ENCODE assay signal across 8 cellular contexts in the genomic region with DNA sequence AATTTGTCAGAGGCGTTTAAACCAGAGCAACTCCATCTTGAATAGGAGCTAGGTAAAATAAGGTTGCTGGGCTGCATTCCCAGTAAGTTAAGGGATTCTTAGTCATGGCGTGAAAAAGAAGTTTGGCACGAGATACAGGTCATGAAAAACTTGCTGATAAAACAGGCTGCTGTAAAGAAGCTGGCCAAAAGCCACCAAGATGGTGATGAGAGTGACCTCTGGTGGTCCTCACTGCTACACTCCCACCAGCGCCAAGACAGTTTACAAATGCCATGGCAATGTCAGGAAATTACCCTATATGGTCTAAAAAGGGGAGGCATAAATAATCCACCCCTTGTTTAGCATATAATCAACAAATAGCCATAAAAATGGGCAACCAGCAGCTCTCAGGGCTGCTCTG. TPM values are rescaled to one million over a fixed set of nuclear protein-coding genes. Genes with fewer than 3 reads are reported as not detected.
DNase-seq lines count a peak whose midpoint lies in the region; FAIRE-seq and TF ChIP-seq lines count a peak whose summit lies in the region.
"Not testable (repeated sequence)": the region's sequence is repeated elsewhere in the genome, so short reads cannot be mapped to it uniquely, and the experiment has no call there.
"Had no signal": no experiment of that assay in that cellular context is flagged by ENCODE, and none has a peak within 500 bp of the region (broad histone marks: within the 10 kb centered on the region; RNA-seq: fewer than 3 reads in every experiment).

No MANE protein-coding gene starts in this region.

- peak; percentile 29 for FAIRE-seq in keratinocyte (lab: Jason Lieb, UNC)

- not testable (repeated sequence) for H3K9me1 ChIP-seq in keratinocyte (ENCODE audit: control insufficient read depth, extremely low read depth, insufficient read depth, low read length)

- DNase-seq in Daoy (ENCODE audit: low read depth) (peak; percentile 61), SK-MEL-5 (ENCODE audit: low read depth, low spot score) (peak; percentile 4), brain microvascular endothelial cell (peak; percentile 13), fibroblast of lung (ENCODE audit: low read depth in 2 of 2) (peak; percentile 23 to 73), osteoblast (ENCODE audit: insufficient read length, low spot score, missing footprints) (peak; percentile 32)
- DNase-seq in keratinocyte (ENCODE audit: low read depth, low spot score), result not testable (repeated sequence)

- not testable (repeated sequence) for H3K4me3 ChIP-seq in brain microvascular endothelial cell (ENCODE audit: low read depth, low read length); fibroblast of lung (replicated peaks in 1 of 4; ENCODE audit: control extremely low read depth in 1 of 4, insufficient read depth in 1 of 4, low read depth in 3 of 4, low read length in 4 of 4); keratinocyte (ENCODE audit: control insufficient read depth in 2 of 3, extremely low read depth in 1 of 3, insufficient read depth in 2 of 3, low read depth in 1 of 3, low read length in 3 of 3); osteoblast (ENCODE audit: insufficient read depth, low read length)

- in situ Hi-C loops in SK-MEL-5 (cut with HindIII; ENCODE audit: low pct_unique_long_range_greater_than_20kb, low sequenced_read_pairs); brain microvascular endothelial cell (cut with HindIII; ENCODE audit: low pct_ligation_motif_present, low sequenced_read_pairs): not testable (repeated sequence)

- dilution Hi-C loops in keratinocyte (cut with MboI; ENCODE audit: extremely low pct_ligation_motif_present, low sequenced_read_pairs), result not testable (repeated sequence)

- H3K4me2 ChIP-seq in fibroblast of lung (ENCODE audit: extremely low read depth, insufficient read depth, low read length); keratinocyte (ENCODE audit: control insufficient read depth, extremely low read depth, insufficient read depth, low read depth, low read length); osteoblast (ENCODE audit: insufficient read depth, low read length): not testable (repeated sequence)

- H3K27me3 ChIP-seq in brain microvascular endothelial cell (replicated peaks); fibroblast of lung (ENCODE audit: control insufficient read depth, insufficient read depth, low read length); keratinocyte (ENCODE audit: control insufficient read depth, extremely low read depth, insufficient read depth, low read length); osteoblast (ENCODE audit: insufficient read depth, low read length): not testable (repeated sequence)

- not testable (repeated sequence) for H3K9ac ChIP-seq in fibroblast of lung (ENCODE audit: insufficient read depth, low read length); keratinocyte (ENCODE audit: control insufficient read depth, extremely low read depth, insufficient read depth, low read length)

- not testable (repeated sequence) for H2AFZ ChIP-seq in fibroblast of lung (ENCODE audit: low read length); keratinocyte (ENCODE audit: control insufficient read depth, low read length); osteoblast (ENCODE audit: low read length)

- not testable (repeated sequence) for H3K4me1 ChIP-seq in fibroblast of lung (ENCODE audit: control insufficient read depth, extremely low read depth, insufficient read depth, low read length); keratinocyte (ENCODE audit: control insufficient read depth, extremely low read depth, insufficient read depth, low read length); osteoblast (ENCODE audit: insufficient read depth, low read length)

- not testable (repeated sequence) for H3K79me2 ChIP-seq in fibroblast of lung (ENCODE audit: control insufficient read depth, insufficient read depth, low read length); keratinocyte (ENCODE audit: control insufficient read depth, insufficient read depth, low read length); osteoblast (ENCODE audit: insufficient read depth, low read length)

- H3K27ac ChIP-seq in brain microvascular endothelial cell; fibroblast of lung (ENCODE audit: insufficient read depth, low read length); keratinocyte (ENCODE audit: control insufficient read depth, insufficient read depth, low read length); osteoblast (ENCODE audit: low read depth, low read length): not testable (repeated sequence)

- H4K20me1 ChIP-seq in fibroblast of lung (ENCODE audit: control insufficient read depth, extremely low read depth, insufficient read depth, low read length); keratinocyte (ENCODE audit: control insufficient read depth, extremely low read depth, insufficient read depth, low read length); osteoblast (ENCODE audit: insufficient read depth, low read length): not testable (repeated sequence)

- not testable (repeated sequence) for H3K36me3 ChIP-seq in brain microvascular endothelial cell (replicated peaks); fibroblast of lung (ENCODE audit: control insufficient read depth, insufficient read depth, low read length); keratinocyte (ENCODE audit: control insufficient read depth in 2 of 2, extremely low read depth in 1 of 2, insufficient read depth in 2 of 2, low read length in 2 of 2); osteoblast (ENCODE audit: insufficient read depth, low read length)

- H3K9me3 ChIP-seq in fibroblast of lung (ENCODE audit: control insufficient read depth, insufficient read depth, low read depth, low read length); keratinocyte (ENCODE audit: control insufficient read depth, low read depth, low read length); osteoblast (ENCODE audit: low read depth, low read length): not testable (repeated sequence)

- TF ChIP-seq CTCF in LNCAP (IDR thresholded peaks at IDR 0.05), result peak; percentile 42; the same call in 1 of the 2 replicates
- TF ChIP-seq CTCF in brain microvascular endothelial cell (IDR thresholded peaks at IDR 0.05; ENCODE audit: low read depth, low read length, missing control alignments); fibroblast of lung (conservative IDR thresholded peaks at IDR 0.05 in 1 of 2, IDR thresholded peaks at IDR 0.05 in 1 of 2; ENCODE audit: low read depth in 1 of 2, low read length in 2 of 2); keratinocyte (optimal IDR thresholded peaks at IDR 0.05 in 1 of 3, IDR thresholded peaks at IDR 0.05 in 1 of 3, conservative IDR thresholded peaks at IDR 0.05 in 1 of 3; ENCODE audit: extremely low read depth in 1 of 3, insufficient read depth in 2 of 3, low read length in 3 of 3); osteoblast (IDR thresholded peaks at IDR 0.05; ENCODE audit: extremely low read depth, low read depth, low read length): not testable (repeated sequence)

RNA-seq across cellular contexts. Expression of a gene that starts 13.6 kb away (rescaled TPM):
- total RNA-seq in Daoy (2014; rRNA removed; shearing (Covaris generic)), result 27.2 and 36.0 TPM in 2 replicates
- total RNA-seq in SK-MEL-5 (2014; rRNA removed; shearing (Covaris generic)), result 19.9 and 22.3 TPM in 2 replicates
- polyA plus RNA-seq in SK-MEL-5 (2015; cell fraction: cytosol; rRNA removed), result 13.3 and 14.7 TPM in 2 replicates
- 10.7 and 14.5 TPM in 2 replicates for polyA plus RNA-seq in SK-MEL-5 (2015; cell fraction: nucleus; rRNA removed)
- total RNA-seq in fibroblast of lung (14.4 and 15.4 TPM in 2 replicates), osteoblast (21.0 and 21.8 TPM in 2 replicates)
- polyA plus RNA-seq in fibroblast of lung (22.7 and 28.4 TPM in 2 replicates), keratinocyte (19.3 to 31.4 TPM (median 20.6 TPM) in 3 replicates)
- polyA plus RNA-seq in fibroblast of lung (2012), result 13.4 and 17.4 TPM in 2 replicates
- polyA minus RNA-seq in fibroblast of lung (ENCODE audit: low replicate concordance) (2.2 and 5.3 TPM in 2 replicates), keratinocyte (3.0 to 20.9 TPM (median 19.4 TPM) in 3 replicates)
- polyA plus RNA-seq in keratinocyte (2011; ENCODE audit: low read depth), result 3.6 TPM
- polyA plus RNA-seq in keratinocyte (2011; cell fraction: cytosol; rRNA removed), result 17.2 and 33.4 TPM in 2 replicates
- polyA plus RNA-seq in keratinocyte (2011; cell fraction: nucleus; rRNA removed), result 19.2 and 21.8 TPM in 2 replicates
- 7.3 and 14.7 TPM in 2 replicates for polyA plus RNA-seq in keratinocyte (2012; ENCODE audit: low replicate concordance)
- polyA minus RNA-seq in keratinocyte (2011; cell fraction: cytosol; rRNA and poly(A)+ RNA removed), result 12.3 TPM
- polyA minus RNA-seq in keratinocyte (2011; cell fraction: nucleus; rRNA and poly(A)+ RNA removed), result 7.5 and 13.6 TPM in 2 replicates

RNA-seq across cellular contexts. Expression of a gene that starts 43.9 kb away (rescaled TPM):
- total RNA-seq in Daoy (2014; rRNA removed; shearing (Covaris generic)), result 107 and 134 TPM in 2 replicates
- 46.3 and 60.1 TPM in 2 replicates for total RNA-seq in SK-MEL-5 (2014; rRNA removed; shearing (Covaris generic))
- 23.1 and 26.3 TPM in 2 replicates for polyA plus RNA-seq in SK-MEL-5 (2015; cell fraction: cytosol; rRNA removed)
- 3.8 and 4.7 TPM in 2 replicates for polyA plus RNA-seq in SK-MEL-5 (2015; cell fraction: nucleus; rRNA removed)
- total RNA-seq in fibroblast of lung (30.9 and 35.4 TPM in 2 replicates), osteoblast (23.5 and 24.8 TPM in 2 replicates)
- polyA plus RNA-seq in fibroblast of lung (37.4 and 44.5 TPM in 2 replicates), keratinocyte (28.5 to 44.1 TPM (median 31.0 TPM) in 3 replicates)
- polyA plus RNA-seq in fibroblast of lung (2012), result 60.1 and 62.8 TPM in 2 replicates
- polyA minus RNA-seq in fibroblast of lung (ENCODE audit: low replicate concordance) (2.2 and 4.6 TPM in 2 replicates), keratinocyte (5.4 to 8.9 TPM (median 7.3 TPM) in 3 replicates)
- 8.0 TPM for polyA plus RNA-seq in keratinocyte (2011; ENCODE audit: low read depth)
- polyA plus RNA-seq in keratinocyte (2011; cell fraction: cytosol; rRNA removed), result 38.9 and 50.8 TPM in 2 replicates
- 11.0 and 14.0 TPM in 2 replicates for polyA plus RNA-seq in keratinocyte (2011; cell fraction: nucleus; rRNA removed)
- polyA plus RNA-seq in keratinocyte (2012; ENCODE audit: low replicate concordance), result 37.8 and 50.5 TPM in 2 replicates
- polyA minus RNA-seq in keratinocyte (2011; cell fraction: cytosol; rRNA and poly(A)+ RNA removed), result 7.5 TPM
- polyA minus RNA-seq in keratinocyte (2011; cell fraction: nucleus; rRNA and poly(A)+ RNA removed), result 3.3 and 3.5 TPM in 2 replicates

RNA-seq across cellular contexts. Expression of a gene that starts 48.6 kb away (rescaled TPM):
- 0.12 and 0.40 TPM in 2 replicates for total RNA-seq in Daoy (2014; rRNA removed; shearing (Covaris generic))
- not detected in 2 replicates for total RNA-seq in SK-MEL-5 (2014; rRNA removed; shearing (Covaris generic))
- polyA plus RNA-seq in SK-MEL-5 (2015; cell fraction: cytosol; rRNA removed), result 0.11 TPM in 1 of 2 replicates, not detected in the other
- not detected in 2 replicates for polyA plus RNA-seq in SK-MEL-5 (2015; cell fraction: nucleus; rRNA removed)
- total RNA-seq in fibroblast of lung, result 0.51 and 0.66 TPM in 2 replicates
- 0.36 and 0.79 TPM in 2 replicates for polyA plus RNA-seq in fibroblast of lung
- 0.22 and 0.58 TPM in 2 replicates for polyA plus RNA-seq in fibroblast of lung (2012)
- not detected in 2 replicates for polyA minus RNA-seq in fibroblast of lung (ENCODE audit: low replicate concordance)
- polyA plus RNA-seq in keratinocyte, result 0.69 to 1.2 TPM (median 0.77 TPM) in 3 replicates
- not detected for polyA plus RNA-seq in keratinocyte (2011; ENCODE audit: low read depth)
- polyA plus RNA-seq in keratinocyte (2011; cell fraction: cytosol; rRNA removed), result 0.39 and 0.95 TPM in 2 replicates
- 1.8 and 2.8 TPM in 2 replicates for polyA plus RNA-seq in keratinocyte (2011; cell fraction: nucleus; rRNA removed)
- polyA plus RNA-seq in keratinocyte (2012; ENCODE audit: low replicate concordance), result 0.24 and 0.66 TPM in 2 replicates
- 0.16 to 2.5 TPM (median 1.4 TPM) in 3 replicates for polyA minus RNA-seq in keratinocyte
- 0.77 TPM for polyA minus RNA-seq in keratinocyte (2011; cell fraction: cytosol; rRNA and poly(A)+ RNA removed)
- 2.2 and 3.3 TPM in 2 replicates for polyA minus RNA-seq in keratinocyte (2011; cell fraction: nucleus; rRNA and poly(A)+ RNA removed)
- under 0.01 TPM in 1 of 2 replicates, not detected in the other for total RNA-seq in osteoblast
- total RNA-seq: esophagus squamous epithelium had no signal
